ENCODE assay signal across 25 cellular contexts in the genomic region with DNA sequence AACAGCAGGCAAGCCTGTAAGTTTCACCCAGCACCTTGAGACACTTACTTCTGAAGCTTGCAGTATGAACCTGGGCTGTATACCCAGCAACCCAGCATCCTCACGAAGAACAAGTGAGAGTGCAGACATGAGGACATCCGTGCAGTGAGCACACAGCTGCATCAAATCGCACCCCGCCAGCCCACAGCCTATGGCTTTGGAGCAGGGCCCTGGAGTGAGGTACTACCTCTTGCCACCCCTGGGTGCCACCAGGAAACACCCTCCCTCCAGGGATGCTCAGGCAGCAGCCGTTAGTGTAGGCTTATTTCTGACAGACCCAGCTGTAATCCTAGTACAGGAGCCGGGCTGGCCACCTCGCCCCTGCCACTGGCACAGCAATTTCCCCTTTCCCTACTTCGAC.
"Had no signal": no experiment of that assay in that cellular context is flagged by ENCODE, and none has a peak within 500 bp of the region (broad histone marks: within the 10 kb centered on the region; RNA-seq: fewer than 3 reads in every experiment).

No MANE protein-coding gene starts in this region.

- H3K27me3 ChIP-seq: colonic mucosa, gastrocnemius medialis, right atrium auricular region, testis, tibial artery had no signal

- ATAC-seq: esophagus mucosa; gastrocnemius medialis; left ventricle myocardium superior; naive thymus-derived CD8-positive, alpha-beta T cell; sciatic nerve; stimulated activated memory B cell treated with anti-CD40 and anti-IgM and Interleukin-4, amounts not matched to agents 10 μg/mL and 1 μg/mL and 100 μg/mL, for 72 hours; stimulated activated naive CD8-positive, alpha-beta T cell treated with anti-CD3 and anti-CD28 coated beads, Interleukin-15, Interleukin-2, amounts not matched to agents 100 U/mL and 50 U/mL, for 24 hours had no signal

- H3K36me3 ChIP-seq: colonic mucosa, gastrocnemius medialis, lower lobe of right lung, prostate gland, right atrium auricular region, tibial artery had no signal

- H3K4me1 Mint-ChIP-seq: naive thymus-derived CD8-positive, alpha-beta T cell; stimulated activated memory B cell treated with anti-CD40 and anti-IgM and Interleukin-4, amounts not matched to agents 10 μg/mL and 1 μg/mL and 100 μg/mL, for 72 hours had no signal

- H3K4me3 ChIP-seq: colonic mucosa, gastrocnemius medialis, lower lobe of right lung, prostate gland, right atrium auricular region, smooth muscle cell, testis, tibial artery had no signal

- H3K27ac Mint-ChIP-seq: dendritic cell treated with granulocyte-macrophage colony-stimulating factor and Interleukin-4, amounts not matched to agents 40 ng/mL and 50 ng/mL, for 4 days; endodermal cell; naive thymus-derived CD8-positive, alpha-beta T cell; stimulated activated memory B cell treated with anti-CD40 and anti-IgM and Interleukin-4, amounts not matched to agents 10 μg/mL and 1 μg/mL and 100 μg/mL, for 72 hours; type B pancreatic cell had no signal

- H3K27ac ChIP-seq: colonic mucosa, epithelial cell of prostate, gastrocnemius medialis, lower lobe of right lung, prostate gland, right atrium auricular region, testis, tibial artery had no signal

- H3K9me3 ChIP-seq: colonic mucosa, gastrocnemius medialis, prostate gland, testis had no signal

- DNase-seq: colonic mucosa; effector CD8-positive, alpha-beta T cell; endodermal cell; foreskin fibroblast; gastrocnemius medialis; head of caudate nucleus; left ventricle myocardium superior; lower lobe of right lung; naive thymus-derived CD8-positive, alpha-beta T cell; stimulated activated CD4-positive, alpha-beta T cell treated with anti-CD3 and anti-CD28 coated beads, Interleukin-12 subunit alpha, Interleukin-12 subunit beta, amount 100 ng/mL, for 4 hours; stimulated activated CD4-positive, alpha-beta T cell treated with anti-CD3 and anti-CD28 coated beads, Interleukin-1b, Interleukin-23, amount 100 ng/mL, for 48 hours; stimulated activated CD4-positive, alpha-beta T cell treated with anti-CD3 and anti-CD28 coated beads, Interleukin-4, amount 100 ng/mL, for 24 hours; stimulated activated naive CD8-positive, alpha-beta T cell treated with anti-CD3 and anti-CD28 coated beads, Interleukin-15, Interleukin-2, amounts not matched to agents 100 U/mL and 50 U/mL, for 24 hours; substantia nigra; testis; tibial artery had no signal

- H3K36me3 Mint-ChIP-seq: stimulated activated memory B cell treated with anti-CD40 and anti-IgM and Interleukin-4, amounts not matched to agents 10 μg/mL and 1 μg/mL and 100 μg/mL, for 72 hours; type B pancreatic cell had no signal

- H3K4me3 Mint-ChIP-seq: dendritic cell treated with granulocyte-macrophage colony-stimulating factor and Interleukin-4, amounts not matched to agents 40 ng/mL and 50 ng/mL, for 4 days; endodermal cell; naive thymus-derived CD8-positive, alpha-beta T cell; stimulated activated memory B cell treated with anti-CD40 and anti-IgM and Interleukin-4, amounts not matched to agents 10 μg/mL and 1 μg/mL and 100 μg/mL, for 72 hours; type B pancreatic cell had no signal
